ENCODE assay signal across 21 cellular contexts in genomic region chr6:12258191-12258590, GRCh38. TPM values are rescaled to one million over a fixed set of nuclear protein-coding genes. Genes with fewer than 3 reads are reported as not detected.
DNase-seq lines count a peak whose midpoint lies in the region; ATAC-seq, FAIRE-seq and TF ChIP-seq lines count a peak whose summit lies in the region.
"Had no signal": no experiment of that assay in that cellular context is flagged by ENCODE, and none has a peak within 500 bp of the region (broad histone marks: within the 10 kb centered on the region; RNA-seq: fewer than 3 reads in every experiment).

No MANE protein-coding gene starts in this region.

- POLR2A ChIA-PET in HEK293T (lab: Yijun Ruan, JAX) (no interaction called here), H1 (lab: Charles Lee; ENCODE audit: partially characterized antibody) (no interaction called here), WTC11 (lab: Charles Lee) (interaction anchor here (0.6 kb wide), 1 partner anchor 608 kb away, joined by 3 read pairs; no protein-coding TSS in a partner anchor)

- H2BK120ac ChIP-seq in H1 (replicated peaks; ENCODE audit: low read depth, low read length): no peak overlapping the region
- no peak overlapping the region for H2BK120ac ChIP-seq in trophoblast cell (ENCODE audit: insufficient read depth, low read length, poor library complexity)

- no peaks in the 10 kb centered on the region for H3K27me3 ChIP-seq in H1 (replicated peaks in 1 of 4; ENCODE audit: control insufficient read depth in 3 of 4, extremely low read depth in 1 of 4, insufficient read depth in 3 of 4, low read length in 3 of 4)
- H3K27me3 ChIP-seq in trophoblast cell (ENCODE audit: insufficient read depth, low read length): no peaks in the 10 kb centered on the region
- H3K27me3 ChIP-seq: BLaER1 treated with 17β-estradiol and CSF1 and Interleukin-3, amounts not matched to agents 10 nM and 100 nM had no signal

- TF ChIP-seq RAD21 in H1 (IDR thresholded peaks at IDR 0.05 in 1 of 2, conservative IDR thresholded peaks at IDR 0.05 in 1 of 2; ENCODE audit: low read depth in 2 of 2, low read length in 2 of 2): no peak

- H4K8ac ChIP-seq in H1 (ENCODE audit: extremely low read depth, insufficient read depth, low read length) (no peak overlapping the region), trophoblast cell (ENCODE audit: low read depth, low read length) (no peak overlapping the region)

- H3K4me3 Mint-ChIP-seq in WTC11: no peak overlapping the region
- H3K4me3 Mint-ChIP-seq: B cell; CD4-positive, alpha-beta T cell; CD8-positive, alpha-beta T cell had no signal

- no peaks in the 10 kb centered on the region; the same call in none of the 2 replicates for H3K4me1 Mint-ChIP-seq in WTC11
- H3K4me1 Mint-ChIP-seq: B cell had no signal

- H3K9me3 ChIP-seq in H1 (ENCODE audit: insufficient read depth in 2 of 2, low read depth in 1 of 2, low read length in 1 of 2): no peaks in the 10 kb centered on the region
- H3K9me3 ChIP-seq in trophoblast cell (ENCODE audit: insufficient read depth, low read depth, low read length): no peaks in the 10 kb centered on the region
- H3K9me3 ChIP-seq: A549; BLaER1 treated with 17β-estradiol and CSF1 and Interleukin-3, amounts not matched to agents 10 nM and 100 nM; Caco-2 had no signal

- no peak overlapping the region for H2BK12ac ChIP-seq in H1 (ENCODE audit: low read depth, low read length)
- no peak overlapping the region for H2BK12ac ChIP-seq in trophoblast cell (ENCODE audit: low read length)

- H2BK20ac ChIP-seq in H1 (ENCODE audit: low read length): no peak overlapping the region

- no peaks in the 10 kb centered on the region for H3K27me3 Mint-ChIP-seq in WTC11 (ENCODE audit: low read depth)

- H4K91ac ChIP-seq in H1 (replicated peaks; ENCODE audit: insufficient read length, low read length) (no peak overlapping the region), trophoblast cell (ENCODE audit: low read depth, low read length) (no peak overlapping the region)

- no peak overlapping the region for H4K12ac ChIP-seq in trophoblast cell (ENCODE audit: low read depth, low read length)

- 97% methylated on average over 5 of the region's 6 CpGs; no CpG with 5 or more reads in 1 of the 2 experiments for WGBS in H1 (ENCODE audit: extremely low coverage in 1 of 2, insufficient coverage in 1 of 2, insufficient read length in 1 of 2, insufficient replicate concordance in 2 of 2, low coverage in 1 of 2, low lambda C conversion rate in 2 of 2, missing lambda C conversion rate in 1 of 2), 2 experiments
- no CpG with 5 or more reads among the region's 6 CpGs for WGBS in trophoblast cell (ENCODE audit: extremely low coverage, insufficient coverage, insufficient read length)

- H3K18ac ChIP-seq in H1 (ENCODE audit: extremely low read depth, low read length): no peak overlapping the region
- no peak overlapping the region for H3K18ac ChIP-seq in trophoblast cell (ENCODE audit: low read length)

- no peak for TF ChIP-seq EP300 in H1 (IDR thresholded peaks at IDR 0.05; ENCODE audit: borderline replicate concordance in 1 of 2, low read depth in 2 of 2, low read length in 2 of 2)

- H3K14ac ChIP-seq in H1 (ENCODE audit: insufficient read length) (no peak overlapping the region), trophoblast cell (ENCODE audit: low read length) (no peak overlapping the region)

- no peak overlapping the region for H4K5ac ChIP-seq in H1 (ENCODE audit: insufficient read length, low read depth, low read length)

- no peak overlapping the region for H3K56ac ChIP-seq in H1 (replicated peaks; ENCODE audit: insufficient read length, low read depth, low read length)

- no peak for ATAC-seq in WTC11
- ATAC-seq: A549; CD8-positive, alpha-beta T cell had no signal

- no peak for TF ChIP-seq POLR2A in H1 (IDR thresholded peaks at IDR 0.05; ENCODE audit: control extremely low read depth in 1 of 2, low read depth in 2 of 2, low read length in 2 of 2)

- DNase-seq in HEK293T (ENCODE audit: extremely low spot score): no peak
- no peak for DNase-seq in H1 (ENCODE audit: low read depth in 1 of 2, low spot score in 2 of 2)
- DNase-seq in trophoblast cell: peak; percentile 52 to 75
- no peak for DNase-seq in WTC11 (ENCODE audit: low spot score)
- no peak for DNase-seq in activated CD4-positive, alpha-beta T cell treated with anti-CD3 and anti-CD28 coated beads for 4 hours
- DNase-seq: AML-193; Caco-2; Calu3; CD4-positive, alpha-beta T cell; CD8-positive, alpha-beta T cell; DMS79 treated with DMSO at 0.1 percent for 48 hours; GF-D8 had no signal

- TF ChIP-seq CTCF in H1 (IDR thresholded peaks at IDR 0.05; ENCODE audit: control extremely low read depth in 1 of 3, insufficient read depth in 1 of 3, low read depth in 1 of 3, low read length in 3 of 3): no peak
- no peak for TF ChIP-seq CTCF in WTC11 (IDR thresholded peaks at IDR 0.05)

- H2AFZ ChIP-seq in H1 (ENCODE audit: low read length) (no peak overlapping the region), trophoblast cell (ENCODE audit: insufficient read depth, low read length, poor library complexity) (no peak overlapping the region)

- no peaks in the 10 kb centered on the region for H3K9me3 Mint-ChIP-seq in WTC11
- H3K9me3 Mint-ChIP-seq: CD4-positive, alpha-beta T cell; CD8-positive, alpha-beta T cell had no signal

- no peak overlapping the region for H2BK15ac ChIP-seq in H1 (ENCODE audit: low read length)

- H3K27ac ChIP-seq in H1 (ENCODE audit: low read depth, low read length): no peak overlapping the region
- no peak overlapping the region for H3K27ac ChIP-seq in trophoblast cell (ENCODE audit: low read depth, low read length)
- H3K27ac ChIP-seq: 22Rv1; A549; BLaER1 treated with 17β-estradiol and CSF1 and Interleukin-3, amounts not matched to agents 10 nM and 100 nM; C4-2B had no signal

- no peak for FAIRE-seq in H1 (lab: Jason Lieb, UNC)
- FAIRE-seq: A549, D721Med, G401.6, GM12891, GM19239 had no signal

- no peaks in the 10 kb centered on the region for H3K4me1 ChIP-seq in H1 (replicated peaks in 1 of 4; ENCODE audit: control insufficient read depth in 3 of 4, insufficient read depth in 4 of 4, low read length in 3 of 4)
- H3K4me1 ChIP-seq in trophoblast cell (ENCODE audit: control insufficient read depth in 1 of 2, insufficient read depth in 2 of 2, low read length in 2 of 2): peaks cover 0 to 1% of the 10 kb centered on the region in 2 experiments

- H3K4me3 ChIP-seq in H1 (ENCODE audit: extremely low read depth in 1 of 4, insufficient read depth in 2 of 4, low read depth in 3 of 4, low read length in 4 of 4) (no peak overlapping the region), trophoblast cell (ENCODE audit: low read depth, low read length) (no peak overlapping the region)
- H3K4me3 ChIP-seq: A549; BLaER1 treated with 17β-estradiol and CSF1 and Interleukin-3, amounts not matched to agents 10 nM and 100 nM had no signal

- no peak overlapping the region for H3K27ac Mint-ChIP-seq in WTC11
- H3K27ac Mint-ChIP-seq: B cell; CD4-positive, alpha-beta T cell; CD8-positive, alpha-beta T cell had no signal

- H3K79me2 ChIP-seq in H1 (ENCODE audit: control insufficient read depth in 1 of 2, insufficient read depth in 2 of 2, low read length in 2 of 2) (no peaks in the 10 kb centered on the region), trophoblast cell (ENCODE audit: control insufficient read depth, insufficient read depth, low read length, poor library complexity) (no peaks in the 10 kb centered on the region)

- H4K20me1 ChIP-seq in H1 (replicated peaks in 1 of 2; ENCODE audit: control insufficient read depth in 1 of 2, insufficient read depth in 2 of 2, low read length in 2 of 2): no peaks in the 10 kb centered on the region
- H4K20me1 ChIP-seq: BLaER1 treated with 17β-estradiol and CSF1 and Interleukin-3, amounts not matched to agents 10 nM and 100 nM had no signal

- CTCF ChIA-PET in HEK293T (lab: Yijun Ruan, JAX) (interaction anchor here (0.6 kb wide), 1 partner anchor 32 kb away, joined by 3 read pairs; the partner anchor contains the start of gene EDN1), H1 (lab: Charles Lee; ENCODE audit: partially characterized antibody) (interaction anchor here (0.6 to 3.2 kb wide), 2 partner anchors 12 to 13 kb away, joined by 4 to 9 read pairs; no protein-coding TSS in a partner anchor), WTC11 (lab: Charles Lee) (no interaction called here)

- H2AK5ac ChIP-seq in H1 (ENCODE audit: low read depth, low read length): no peak overlapping the region
- no peak overlapping the region for H2AK5ac ChIP-seq in trophoblast cell (ENCODE audit: low read length)

- H3K4me2 ChIP-seq in H1 (ENCODE audit: insufficient read depth in 1 of 2, low read depth in 2 of 2, low read length in 2 of 2) (no peak overlapping the region), trophoblast cell (ENCODE audit: low read length) (no peak overlapping the region)
- H3K4me2 ChIP-seq: A549; BLaER1 treated with 17β-estradiol and CSF1 and Interleukin-3, amounts not matched to agents 10 nM and 100 nM had no signal

- H3K4ac ChIP-seq in H1 (replicated peaks; ENCODE audit: insufficient read length, low read depth, low read length): no peak overlapping the region
- H3K4ac ChIP-seq in trophoblast cell (ENCODE audit: low read depth, low read length): no peak overlapping the region

- H3K23me2 ChIP-seq in H1 (ENCODE audit: low read depth, low read length): no peaks in the 10 kb centered on the region

- H2BK5ac ChIP-seq in H1 (ENCODE audit: low read depth, low read length) (no peak overlapping the region), trophoblast cell (ENCODE audit: low read depth, low read length, poor library complexity) (no peak overlapping the region)

- H3K79me1 ChIP-seq in H1 (ENCODE audit: low read depth, low read length) (no peaks in the 10 kb centered on the region), trophoblast cell (ENCODE audit: low read length) (no peaks in the 10 kb centered on the region)

- H3K9ac ChIP-seq in H1 (replicated peaks in 1 of 4; ENCODE audit: extremely low read depth in 1 of 4, low read depth in 3 of 4, low read length in 3 of 4): no peak overlapping the region
- H3K9ac ChIP-seq in trophoblast cell (ENCODE audit: low read length): no peak overlapping the region
- H3K9ac ChIP-seq: BLaER1 treated with 17β-estradiol and CSF1 and Interleukin-3, amounts not matched to agents 10 nM and 100 nM had no signal

- H3K23ac ChIP-seq in H1 (ENCODE audit: insufficient read length): no peak overlapping the region
- H3K23ac ChIP-seq in trophoblast cell (ENCODE audit: low read length): no peak overlapping the region

- H3K36me3 ChIP-seq in H1 (ENCODE audit: control insufficient read depth in 2 of 4, insufficient read depth in 4 of 4, low read length in 3 of 4): no peaks in the 10 kb centered on the region
- H3K36me3 ChIP-seq in trophoblast cell (ENCODE audit: control insufficient read depth in 1 of 2, insufficient read depth in 2 of 2, low read length in 2 of 2): no peaks in the 10 kb centered on the region
- H3K36me3 ChIP-seq: BLaER1 treated with 17β-estradiol and CSF1 and Interleukin-3, amounts not matched to agents 10 nM and 100 nM had no signal

- no peaks in the 10 kb centered on the region for H3K36me3 Mint-ChIP-seq in WTC11
- H3K36me3 Mint-ChIP-seq: CD8-positive, alpha-beta T cell had no signal

RNA-seq across cellular contexts. Expression of gene EDN1, which starts 32.0 kb away (rescaled TPM):
- total RNA-seq in H1 (2021; fragmentation: NEBNext Ultra II Directional; extraction: Animal tissue kit (Norgen Biotek cat#: 25700)): 1.1 and 1.2 TPM in 2 replicates
- 0.23 and 0.25 TPM in 2 replicates for polyA plus RNA-seq in H1 (2011; rRNA removed)
- polyA plus RNA-seq in H1 (2011; cell fraction: cytosol; rRNA removed): 0.44 TPM
- polyA plus RNA-seq in H1 (2011; cell fraction: nucleus; rRNA removed): 0.64 TPM
- polyA plus RNA-seq in H1 (2012, experiment 1 of 2): 0.22 to 0.48 TPM (median 0.44 TPM) in 4 replicates
- polyA plus RNA-seq in H1 (2012, experiment 2 of 2): 0.52 TPM
- 1.1 TPM for polyA plus RNA-seq in H1 (2013, experiment 1 of 2)
- 1.5 TPM for polyA plus RNA-seq in H1 (2013, experiment 2 of 2)
- polyA minus RNA-seq in H1 (2011; rRNA and poly(A)+ RNA removed): 0.22 and 0.28 TPM in 2 replicates
- 0.73 TPM for polyA minus RNA-seq in H1 (2011; cell fraction: cytosol; rRNA and poly(A)+ RNA removed)
- 0.40 TPM for polyA minus RNA-seq in H1 (2011; cell fraction: nucleus; rRNA and poly(A)+ RNA removed)
- polyA plus RNA-seq in trophoblast cell (2013): 22.0 and 23.3 TPM in 2 replicates
- total RNA-seq in WTC11 (2021): 0.50 to 1.0 TPM (median 0.80 TPM) in 3 replicates

Comparison
In these comparisons a context has a peak if more than half of its experiments do, and no peak if none do; other contexts are left out.
1. DNase-seq: peak in trophoblast cell (2 of 2); none in HEK293T (single experiment), H1 (0 of 2), WTC11 (single experiment) and activated CD4-positive, alpha-beta T cell treated with anti-CD3 and anti-CD28 coated beads for 4 hours (0 of 2).